Comparison of ENCODE assay signal across 8 cellular contexts in genomic region chr11:78313181-78313788, GRCh38.
A peak's percentile ranks its signal among the peaks of the same experiment; 100 is the strongest.
DNase-seq lines count a peak whose midpoint lies in the region; ATAC-seq, FAIRE-seq and TF ChIP-seq lines count a peak whose summit lies in the region.

No MANE protein-coding gene starts in this region.

- 0 out of 2 replicates have a peak, but pooled peaks cover 3% of the 10 kb centered on the region for H3K4me1 ChIP-seq in Panc1 (ENCODE audit: control insufficient read depth, insufficient read depth, low read length)

- DNase-seq in H4 (ENCODE audit: low spot score) (peak; percentile 41), Panc1 (ENCODE audit: low read depth, low spot score) (peak; percentile 64), foreskin fibroblast (peak; percentile 89 to 95), sciatic nerve (ENCODE audit: low spot score) (no peak), frontal cortex (ENCODE audit: low spot score in 2 of 2) (no peak), mesenteric fat pad (ENCODE audit: low spot score) (no peak)

- CTCF ChIA-PET in Panc1 (lab: Charles Lee): no interaction called here

- in situ Hi-C loops in Panc1 (cut with HindIII; ENCODE audit: low pct_unique_long_range_greater_than_20kb, low sequenced_read_pairs): no loop called here

- TF ChIP-seq CTCF in Panc1 (IDR thresholded peaks at IDR 0.05): no peak
- TF ChIP-seq CTCF in foreskin fibroblast (IDR thresholded peaks at IDR 0.05; ENCODE audit: low read depth, low read length): no peak

- no peaks in the 10 kb centered on the region for H3K27me3 ChIP-seq in Panc1 (ENCODE audit: control insufficient read depth, insufficient read depth, low read length)

- no peak for ATAC-seq in Panc1
- ATAC-seq in sciatic nerve: peak; percentile 50
- ATAC-seq in HG02759 (IDR thresholded peaks at IDR 0.05; ENCODE audit: unreplicated experiment): no peak
- no peak for ATAC-seq in HG02981 (IDR thresholded peaks at IDR 0.05; ENCODE audit: unreplicated experiment)

- no TSS peak for BruUV-seq in Panc1 (replicated peaks; lab: Mats Ljungman, UMichigan)

- POLR2A ChIA-PET in Panc1 (lab: Charles Lee): no interaction called here

- H3K36me3 ChIP-seq in Panc1 (ENCODE audit: control insufficient read depth, insufficient read depth, low read length): no peaks in the 10 kb centered on the region

- no peak overlapping the region for H3K27ac ChIP-seq in Panc1 (ENCODE audit: low read length)

- no peak for FAIRE-seq in frontal cortex (lab: Jason Lieb, UNC)

- H3K9me3 ChIP-seq in Panc1 (ENCODE audit: control insufficient read depth, insufficient read depth, low read depth, low read length): no peaks in the 10 kb centered on the region

- H3K4me3 ChIP-seq in Panc1 (ENCODE audit: low read depth in 2 of 2, low read length in 2 of 2): no peak overlapping the region
- no peak overlapping the region for H3K4me3 ChIP-seq in foreskin fibroblast (ENCODE audit: low read depth in 1 of 2, low read length in 2 of 2)

- intact Hi-C loops in Panc1 (cut with micrococcal nuclease; ENCODE audit: unreplicated experiment): no loop called here
- intact Hi-C loops in sciatic nerve (cut with DNase I): loop anchor here (2.0 kb wide), 1 partner anchor 44 kb away; no protein-coding TSS in a partner anchor

Comparison
In these comparisons a context has a peak if more than half of its experiments do, and no peak if none do; other contexts are left out.
1. DNase-seq: peak in H4 (single experiment), Panc1 (single experiment) and foreskin fibroblast (2 of 2); none in sciatic nerve (single experiment), frontal cortex (0 of 2) and mesenteric fat pad (single experiment).